Comparison of ENCODE assay signal across 8 cellular contexts in the genomic region with DNA sequence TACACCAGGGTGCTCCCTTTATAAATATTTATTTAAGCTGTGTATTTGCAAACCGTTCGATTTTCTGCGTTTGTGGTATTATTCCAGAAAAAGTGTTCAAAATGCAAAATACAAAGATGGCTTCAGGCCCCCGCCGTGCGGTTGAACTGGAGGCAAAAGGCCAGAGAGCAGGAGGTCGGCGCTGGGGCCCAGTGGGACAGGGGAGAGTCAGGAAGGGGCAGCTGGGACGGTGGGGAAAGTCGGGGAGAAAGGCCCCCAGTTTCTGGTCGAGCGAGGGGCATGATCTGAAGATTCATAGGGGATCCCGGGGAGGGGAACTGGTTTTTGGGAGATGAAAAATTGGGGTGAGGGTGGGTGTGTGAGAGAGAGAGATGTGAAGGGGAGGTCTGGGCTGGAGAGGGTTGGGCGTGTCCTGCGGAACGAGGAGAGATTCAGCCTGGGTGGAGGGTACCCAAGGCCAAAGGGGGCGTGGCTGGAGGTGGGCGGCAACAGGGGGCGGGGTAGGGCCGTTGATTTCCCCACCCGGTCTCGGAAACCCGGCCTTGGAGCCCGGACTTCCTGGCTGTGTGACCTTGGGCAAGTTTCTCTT. TPM values are rescaled to one million over a fixed set of nuclear protein-coding genes. Genes with fewer than 3 reads are reported as not detected.
A peak's percentile ranks its signal among the peaks of the same experiment; 100 is the strongest.
DNase-seq lines count a peak whose midpoint lies in the region; ATAC-seq and TF ChIP-seq lines count a peak whose summit lies in the region.

No MANE protein-coding gene starts in this region.

- no peaks in the 10 kb centered on the region for H3K9me3 Mint-ChIP-seq in activated CD8-positive, alpha-beta T cell treated with anti-CD3 and anti-CD28 coated beads for 36 hours
- H3K9me3 Mint-ChIP-seq in naive B cell, result no peaks in the 10 kb centered on the region

- DNase-seq in activated CD8-positive, alpha-beta memory T cell treated with anti-CD3 and anti-CD28 coated beads for 24 hours, result peak; percentile 71
- DNase-seq in activated CD8-positive, alpha-beta memory T cell treated with anti-CD3 and anti-CD28 coated beads, Interleukin-2, amount 50 U/mL, for 48 hours, result no peak
- DNase-seq in NCI-H2227 (lab: John Stamatoyannopoulos, UW; ENCODE audit: unreplicated experiment) (peak; percentile 92), fibroblast of gingiva (ENCODE audit: low read depth) (peak; percentile 91), naive B cell (no peak), ureter (ENCODE audit: low spot score) (peak; percentile 91)
- DNase-seq in activated CD8-positive, alpha-beta T cell treated with anti-CD3 and anti-CD28 coated beads for 36 hours, result peak; percentile 71

- H3K4me1 Mint-ChIP-seq in activated CD8-positive, alpha-beta T cell treated with anti-CD3 and anti-CD28 coated beads for 36 hours (ENCODE audit: low read depth), result peaks cover 15% of the 10 kb centered on the region
- H3K4me1 Mint-ChIP-seq in naive B cell, result peaks cover 25 to 28% (median 25%) of the 10 kb centered on the region in 3 donors

- no peak for ATAC-seq in activated CD8-positive, alpha-beta T cell treated with anti-CD3 and anti-CD28 coated beads for 36 hours
- ATAC-seq in naive B cell (ENCODE audit: low read depth in 2 of 2) (peak in 1 of 2 donors; percentile 5), HG02642 (IDR thresholded peaks at IDR 0.05; ENCODE audit: poor library complexity, unreplicated experiment) (no peak)

- peak overlapping the region; percentile 86 for H3K4me3 Mint-ChIP-seq in activated CD8-positive, alpha-beta T cell treated with anti-CD3 and anti-CD28 coated beads for 36 hours
- peak overlapping the region; percentile 86 to 97 (median 94) for H3K4me3 Mint-ChIP-seq in naive B cell

- peak overlapping the region; percentile 84 for H3K27ac Mint-ChIP-seq in activated CD8-positive, alpha-beta T cell treated with anti-CD3 and anti-CD28 coated beads for 36 hours
- H3K27ac Mint-ChIP-seq in naive B cell, result peak overlapping the region in 5 of 6 donors; percentile 63 to 96 (median 93)

- TF ChIP-seq CTCF in activated CD8-positive, alpha-beta T cell treated with anti-CD3 and anti-CD28 coated beads for 36 hours (IDR thresholded peaks at IDR 0.05), result no peak

- no peaks in the 10 kb centered on the region for H3K36me3 Mint-ChIP-seq in activated CD8-positive, alpha-beta T cell treated with anti-CD3 and anti-CD28 coated beads for 36 hours (ENCODE audit: low read depth)
- no peaks in the 10 kb centered on the region for H3K36me3 Mint-ChIP-seq in naive B cell

- intact Hi-C loops in activated CD8-positive, alpha-beta T cell treated with anti-CD3 and anti-CD28 coated beads for 36 hours (cut with micrococcal nuclease), result no loop called here

- no peaks in the 10 kb centered on the region for H3K27me3 Mint-ChIP-seq in activated CD8-positive, alpha-beta T cell treated with anti-CD3 and anti-CD28 coated beads for 36 hours
- H3K27me3 Mint-ChIP-seq in naive B cell, result peaks cover 0 to 8% (median 0%) of the 10 kb centered on the region in 3 donors

- POLR2A ChIA-PET in activated CD8-positive, alpha-beta T cell treated with anti-CD3 and anti-CD28 coated beads for 36 hours (lab: Charles Lee), result no interaction called here

- CTCF ChIA-PET in activated CD8-positive, alpha-beta T cell treated with anti-CD3 and anti-CD28 coated beads for 36 hours (lab: Charles Lee), result interaction anchor here (1.4 to 3.3 kb wide), 2 partner anchors 44 to 371 kb away, joined by 3 to 18 read pairs; no protein-coding TSS in a partner anchor

RNA-seq across cellular contexts. Expression of a gene that starts 0.7 kb away (rescaled TPM):
- total RNA-seq in activated CD8-positive, alpha-beta T cell treated with anti-CD3 and anti-CD28 coated beads for 36 hours, result 10 to 100 TPM; 29.0 to 29.3 TPM
- 10 to 100 TPM; 21.8 to 57.9 (median 28.0) TPM for polyA plus RNA-seq in naive B cell (ENCODE audit: low read depth in 6 of 6)
- total RNA-seq in ureter, result 48.4 TPM

RNA-seq across cellular contexts. Expression of a gene that starts 3.8 kb away (rescaled TPM):
- not detected for total RNA-seq in activated CD8-positive, alpha-beta T cell treated with anti-CD3 and anti-CD28 coated beads for 36 hours
- not detected for polyA plus RNA-seq in naive B cell (ENCODE audit: low read depth in 6 of 6)
- not detected for total RNA-seq in ureter

RNA-seq across cellular contexts. Expression of a gene that starts 15.7 kb away (rescaled TPM):
- total RNA-seq in activated CD8-positive, alpha-beta T cell treated with anti-CD3 and anti-CD28 coated beads for 36 hours, result 1 to 10 TPM; 8.4 to 8.6 TPM
- polyA plus RNA-seq in naive B cell (ENCODE audit: low read depth in 6 of 6), result 1 to 10 TPM in 2 of 6 donors, under 1 TPM in 3, not detected in 1; 0.16 to 2.2 (median 0.94) TPM
- total RNA-seq in ureter, result 7.4 TPM

RNA-seq across cellular contexts. Expression of a gene that starts 17.7 kb away (rescaled TPM):
- not detected for total RNA-seq in activated CD8-positive, alpha-beta T cell treated with anti-CD3 and anti-CD28 coated beads for 36 hours
- not detected for polyA plus RNA-seq in naive B cell (ENCODE audit: low read depth in 6 of 6)
- not detected for total RNA-seq in ureter

RNA-seq across cellular contexts. Expression of a gene that starts 24.2 kb away (rescaled TPM):
- total RNA-seq in activated CD8-positive, alpha-beta T cell treated with anti-CD3 and anti-CD28 coated beads for 36 hours, result 10 to 100 TPM; 18.9 to 19.9 TPM
- 1 to 10 TPM; 3.4 to 7.5 (median 4.8) TPM for polyA plus RNA-seq in naive B cell (ENCODE audit: low read depth in 6 of 6)
- total RNA-seq in ureter, result 14.2 TPM

Comparison
In these comparisons a context has a peak if more than half of its experiments do, and no peak if none do; other contexts are left out.
1. DNase-seq: peak in activated CD8-positive, alpha-beta memory T cell treated with anti-CD3 and anti-CD28 coated beads for 24 hours (single experiment), NCI-H2227 (single experiment), activated CD8-positive, alpha-beta T cell treated with anti-CD3 and anti-CD28 coated beads for 36 hours (single experiment), fibroblast of gingiva (single experiment) and ureter (single experiment); none in activated CD8-positive, alpha-beta memory T cell treated with anti-CD3 and anti-CD28 coated beads, Interleukin-2, amount 50 U/mL, for 48 hours (single experiment) and naive B cell (single experiment).